In the genomic region with DNA sequence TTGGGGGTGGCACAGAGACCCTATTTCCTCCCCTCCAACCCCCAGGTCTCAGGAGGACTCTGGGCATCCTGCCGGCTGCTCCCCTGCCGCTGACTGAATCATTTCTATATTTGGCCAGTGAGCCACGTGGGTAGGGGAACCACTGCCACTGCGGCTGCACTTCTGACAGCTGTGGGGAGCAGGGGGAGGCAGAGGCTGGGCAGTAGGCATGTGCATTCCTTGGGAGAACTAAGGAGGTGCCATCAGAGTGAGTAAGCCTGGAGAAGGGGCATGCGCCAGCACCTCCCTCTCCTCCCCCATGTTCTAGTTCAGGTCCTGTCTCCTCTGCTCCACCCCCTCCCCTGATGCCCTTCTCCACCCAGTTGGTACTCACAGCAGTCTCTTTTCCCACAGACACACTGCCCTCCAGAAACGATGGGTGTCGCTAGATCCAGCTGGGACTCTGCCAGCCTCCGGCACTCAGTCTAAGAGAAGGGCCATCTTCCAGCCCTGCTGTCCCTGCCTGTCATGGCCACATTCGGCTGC, we compare ENCODE assay signal across 10 cellular contexts. TPM values are rescaled to one million over a fixed set of nuclear protein-coding genes. Genes with fewer than 3 reads are reported as not detected.
DNase-seq lines count a peak whose midpoint lies in the region; ATAC-seq and TF ChIP-seq lines count a peak whose summit lies in the region.
"Had no signal": no experiment of that assay in that cellular context is flagged by ENCODE, and none has a peak within 500 bp of the region (broad histone marks: within the 10 kb centered on the region; RNA-seq: fewer than 3 reads in every experiment).

No MANE protein-coding gene starts in this region.

- H3K4me3 ChIP-seq in cardiac muscle cell = no peak overlapping the region
- H3K4me3 ChIP-seq in transverse colon = no peak overlapping the region

- in situ Hi-C loops in ACHN (cut with HindIII; ENCODE audit: low pct_ligation_motif_present, low pct_unique_long_range_greater_than_20kb, low sequenced_read_pairs) = loop anchor here (25.0 kb wide), 1 partner anchor 174 kb away; no protein-coding TSS in a partner anchor
- in situ Hi-C loops in transverse colon (cut with MboI; ENCODE audit: low pct_ligation_motif_present in 1 of 4, low pct_unique_long_range_greater_than_20kb in 1 of 4, low sequenced_read_pairs in 3 of 4) = loop anchor here in 3 of 4 donors (10.0 kb wide), 2 partner anchors 177 to 187 kb away; partner anchors contain the start of gene CHIT1 (in 1 of the 3)

- H3K36me3 ChIP-seq in cardiac muscle cell (peaks cover 2% of the 10 kb centered on the region), transverse colon (no peaks in the 10 kb centered on the region)

- WGBS in transverse colon (ENCODE audit: low coverage in 1 of 2), 2 donors = 0 to 29% methylated on average over 2 to 8 of the region's 9 CpGs

- H3K27ac ChIP-seq in cardiac muscle cell (no peak overlapping the region), transverse colon (peak overlapping the region in 3 of 4 donors; percentile 34 to 79 (median 72))
- H3K27ac ChIP-seq: VCaP had no signal

- ATAC-seq in GM21786 (IDR thresholded peaks at IDR 0.05; ENCODE audit: unreplicated experiment) (peak; percentile 84), HG02642 (IDR thresholded peaks at IDR 0.05; ENCODE audit: poor library complexity, unreplicated experiment) (no peak), GM18873 (IDR thresholded peaks at IDR 0.05; ENCODE audit: low FRiP score, unreplicated experiment) (no peak), HG02840 (IDR thresholded peaks at IDR 0.05; ENCODE audit: low FRiP score, unreplicated experiment) (no peak)

- H3K4me1 ChIP-seq in cardiac muscle cell (ENCODE audit: low read depth) (peaks cover 67% of the 10 kb centered on the region), transverse colon (peaks cover 0 to 9% (median 1%) of the 10 kb centered on the region in 4 donors)

- H3K27me3 ChIP-seq in cardiac muscle cell (no peaks in the 10 kb centered on the region), transverse colon (no peaks in the 10 kb centered on the region)

- intact Hi-C loops in transverse colon (cut with DNase I; ENCODE audit: low total_unique reads) = loop anchor here (2.0 kb wide), 1 partner anchor 177 kb away; no protein-coding TSS in a partner anchor

- TF ChIP-seq POLR2A in transverse colon (IDR thresholded peaks at IDR 0.05) = no peak

- peak; percentile 97 for DNase-seq in ACHN
- peak; percentile 91 for DNase-seq in RPMI8226
- DNase-seq in cardiac muscle cell (ENCODE audit: low read depth in 1 of 2, low spot score in 1 of 2) = peak; percentile 46 to 65
- peak; percentile 18 for DNase-seq in transverse colon

- no peak for TF ChIP-seq CTCF in cardiac muscle cell (IDR thresholded peaks at IDR 0.05; ENCODE audit: low read depth, low read length)
- no peak for TF ChIP-seq CTCF in transverse colon (IDR thresholded peaks at IDR 0.05)

- TF ChIP-seq EP300 in transverse colon (IDR thresholded peaks at IDR 0.05; ENCODE audit: low read depth) = no peak

- H3K9me3 ChIP-seq in cardiac muscle cell (ENCODE audit: low read depth) (no peaks in the 10 kb centered on the region), transverse colon (no peaks in the 10 kb centered on the region)

RNA-seq across cellular contexts. Expression of gene PPFIA4, which starts 12.0 kb away (rescaled TPM):
- total RNA-seq in cardiac muscle cell = 207 and 215 TPM in 2 replicates
- polyA plus RNA-seq in cardiac muscle cell = 63.0 and 97.5 TPM in 2 replicates
- 1 to 10 TPM in 1 of 4 donors, under 1 TPM in 2, not detected in 1; 0.41 to 1.1 (median 0.48) TPM for total RNA-seq in transverse colon

RNA-seq across cellular contexts. Expression of gene TMEM183A, which starts 31.1 kb away (rescaled TPM):
- 67.1 and 109 TPM in 2 replicates for total RNA-seq in cardiac muscle cell
- polyA plus RNA-seq in cardiac muscle cell = 56.1 and 99.7 TPM in 2 replicates
- 100 to 1,000 TPM; 104 to 253 (median 111) TPM for total RNA-seq in transverse colon

RNA-seq across cellular contexts. Expression of gene MYOG, which starts 47.5 kb away (rescaled TPM):
- 0.18 TPM in 1 of 2 replicates, not detected in the other for total RNA-seq in cardiac muscle cell
- 0.62 TPM in 1 of 2 replicates, not detected in the other for polyA plus RNA-seq in cardiac muscle cell
- total RNA-seq in transverse colon = not detected
- total RNA-seq: neural crest cell had no signal

Comparison
In these comparisons a context has a peak if more than half of its experiments do, and no peak if none do; other contexts are left out.
1. DNase-seq: peak in every context shown above with its lines; median percentile 97 in ACHN; 91 in RPMI8226; 56 in cardiac muscle cell; 18 in transverse colon.
2. RNA of gene PPFIA4, which starts 12.0 kb away (total RNA-seq): 207 to 215 TPM in cardiac muscle cell; 0.41 to 1.1 TPM in transverse colon; every median in the first group is over 10 times any median in the second.